In genomic region chr15:58066042-58066867, GRCh38 we compare ENCODE assay signal across 8 cellular contexts. TPM values are rescaled to one million over a fixed set of nuclear protein-coding genes. Genes with fewer than 3 reads are reported as not detected.
A peak's percentile ranks its signal among the peaks of the same experiment; 100 is the strongest.
DNase-seq lines count a peak whose midpoint lies in the region; ATAC-seq and TF ChIP-seq lines count a peak whose summit lies in the region.

No MANE protein-coding gene starts in this region.

- no peak overlapping the region for H3K27ac Mint-ChIP-seq in MCF 10A (ENCODE audit: low read depth, unreplicated experiment)

- peak; percentile 83 for TF ChIP-seq CTCF in BE2C (IDR thresholded peaks at IDR 0.05; ENCODE audit: low read depth, low read length)
- peak; percentile 86 for TF ChIP-seq CTCF in MCF 10A (IDR thresholded peaks at IDR 0.05; ENCODE audit: unreplicated experiment)

- H3K4me1 ChIP-seq in BE2C (no peaks in the 10 kb centered on the region; the same call in 1 of the 2 replicates), HAP-1 (peaks cover 18% of the 10 kb centered on the region)

- CTCF ChIA-PET in MCF 10A (lab: Yijun Ruan, JAX): interaction anchor here (0.5 to 8.5 kb wide), 74 partner anchors 8 to 726 kb away, joined by 3 to 340 read pairs (median 4); no protein-coding TSS in a partner anchor

- no TSS peak for BruUV-seq in MCF 10A (replicated peaks; lab: Mats Ljungman, UMichigan)

- H3K27me3 ChIP-seq in BE2C (peaks cover 55% of the 10 kb centered on the region), HAP-1 (ENCODE audit: low read depth) (peaks cover 24% of the 10 kb centered on the region)

- no peaks in the 10 kb centered on the region for H3K36me3 ChIP-seq in BE2C
- H3K36me3 ChIP-seq in HAP-1 (replicated peaks): no peaks in the 10 kb centered on the region

- peak overlapping the region; percentile 52 for H3K4me3 Mint-ChIP-seq in MCF 10A (ENCODE audit: unreplicated experiment)

- DNase-seq in BE2C (peak; percentile 83), HAP-1 (ENCODE audit: low spot score in 2 of 2) (peak; percentile 56 to 83), SW480 (ENCODE audit: low spot score) (peak; percentile 38), MCF 10A (ENCODE audit: unreplicated experiment) (peak; percentile 55), iPS-NIHi11 (ENCODE audit: low spot score) (peak; percentile 85), skeletal muscle cell (ENCODE audit: low read depth) (no peak), SHP77 (lab: John Stamatoyannopoulos, UW) (no peak)

- no peaks in the 10 kb centered on the region for H3K27me3 Mint-ChIP-seq in MCF 10A (ENCODE audit: insufficient read depth, unreplicated experiment)

- H3K4me3 ChIP-seq in BE2C (ENCODE audit: low read depth, low read length): peak overlapping the region; percentile 49
- peak overlapping the region; percentile 42 for H3K4me3 ChIP-seq in HAP-1
- peak overlapping the region; percentile 46 for H3K4me3 ChIP-seq in skeletal muscle cell (ENCODE audit: low read depth, low read length)

- H3K9me3 ChIP-seq in BE2C (no peaks in the 10 kb centered on the region; the same call in 1 of the 2 replicates), HAP-1 (no peaks in the 10 kb centered on the region; the same call in 1 of the 2 replicates)

- no peaks in the 10 kb centered on the region for H3K36me3 Mint-ChIP-seq in MCF 10A (ENCODE audit: insufficient read depth, unreplicated experiment)

- H3K4me1 Mint-ChIP-seq in MCF 10A (ENCODE audit: insufficient read depth, unreplicated experiment): peaks cover 5% of the 10 kb centered on the region

- POLR2A ChIA-PET in MCF 10A (lab: Yijun Ruan, JAX): interaction anchor here (0.6 to 0.9 kb wide), 4 partner anchors 256 to 409 kb away, joined by 3 to 4 read pairs (median 3); no protein-coding TSS in a partner anchor

- no peak for ATAC-seq in GM19324 (IDR thresholded peaks at IDR 0.05; ENCODE audit: low FRiP score, unreplicated experiment)

- in situ Hi-C loops in HAP-1 (cut with MboI; ENCODE audit: low sequenced_read_pairs): loop anchor here (5.0 to 10.0 kb wide), 2 partner anchors 199 to 311 kb away; no protein-coding TSS in a partner anchor

- intact Hi-C loops in MCF 10A (cut with micrococcal nuclease): loop anchor here (1.0 kb wide), 4 partner anchors 97 to 399 kb away; no protein-coding TSS in a partner anchor

- H3K9me3 Mint-ChIP-seq in MCF 10A (ENCODE audit: unreplicated experiment): no peaks in the 10 kb centered on the region

RNA-seq across cellular contexts. Expression of gene ALDH1A2, which starts 0.7 kb away (rescaled TPM):
- polyA plus RNA-seq in BE2C (2012; ENCODE audit: insufficient read depth, insufficient read length, low read depth): 0.59 TPM
- 1.2 and 1.3 TPM in 2 replicates for total RNA-seq in MCF 10A (2022)

Comparison
In these comparisons a context has a peak if more than half of its experiments do, and no peak if none do; other contexts are left out.
1. DNase-seq: peak in BE2C (single experiment), HAP-1 (2 of 2), SW480 (single experiment), MCF 10A (single experiment) and iPS-NIHi11 (single experiment); none in skeletal muscle cell (single experiment) and SHP77 (0 of 2).
2. Peak in every context shown above with its lines, with median percentiles within 50 percentile points of each other: H3K4me3 ChIP-seq.